ENCODE assay signal across 27 cellular contexts in the genomic region with DNA sequence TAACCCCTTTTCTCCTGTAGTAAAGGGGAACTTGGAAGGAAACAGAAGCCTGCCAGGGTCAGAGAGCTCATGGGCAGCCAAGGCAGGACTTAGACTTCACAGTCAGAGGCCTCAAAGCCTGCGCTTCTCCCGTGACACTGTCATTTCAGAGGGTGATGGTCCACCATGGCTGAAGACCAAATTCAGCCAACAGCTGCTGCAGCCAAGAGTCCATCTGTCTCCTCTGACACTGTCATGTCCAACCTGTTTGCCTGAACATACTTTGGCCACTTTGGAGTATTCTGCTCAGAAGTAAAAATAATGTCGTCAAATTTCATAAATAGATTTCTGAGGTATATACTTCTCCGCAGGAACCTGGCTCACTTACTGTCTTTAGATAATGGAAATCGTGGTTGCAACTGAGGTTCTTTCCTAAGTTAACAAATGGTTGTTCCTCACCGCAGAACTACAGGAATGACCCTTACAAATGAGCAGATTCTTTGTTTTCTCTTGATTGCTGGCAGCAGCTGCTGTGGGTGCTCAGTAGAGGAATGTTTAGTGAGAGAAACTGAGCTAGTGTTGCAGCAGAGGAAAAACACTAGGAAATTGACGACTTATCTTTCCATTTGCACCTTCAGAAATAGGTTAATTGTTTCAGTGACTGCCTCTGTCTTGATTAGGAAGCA.
"Had no signal": no experiment of that assay in that cellular context is flagged by ENCODE, and none has a peak within 500 bp of the region (broad histone marks: within the 10 kb centered on the region; RNA-seq: fewer than 3 reads in every experiment).

No MANE protein-coding gene starts in this region.

- H3K27ac Mint-ChIP-seq: activated CD4-positive, alpha-beta memory T cell treated with anti-CD3 and anti-CD28 coated beads for 36 hours; activated CD4-positive, alpha-beta T cell treated with anti-CD3 and anti-CD28 coated beads, Interleukin-2, amount 10 ng/mL, durations not matched to agents 7 days and 5 days; activated naive CD4-positive, alpha-beta T cell treated with anti-CD3 and anti-CD28 coated beads for 36 hours; activated naive CD8-positive, alpha-beta T cell; activated T-helper 17 cell treated with anti-CD3 and anti-CD28 coated beads, Interleukin-2, amount 50 U/mL, for 72 hours; T-cell had no signal

- ATAC-seq: activated T-helper 17 cell treated with anti-CD3 and anti-CD28 coated beads, Interleukin-2, amount 50 U/mL, for 72 hours; HepG2; PC-3; T-cell had no signal

- H3K27me3 Mint-ChIP-seq: activated CD4-positive, alpha-beta T cell treated with anti-CD3 and anti-CD28 coated beads, Interleukin-2, amount 10 ng/mL, durations not matched to agents 7 days and 5 days had no signal

- H3K9me3 Mint-ChIP-seq: activated CD4-positive, alpha-beta memory T cell treated with anti-CD3 and anti-CD28 coated beads for 36 hours; activated CD4-positive, alpha-beta T cell treated with anti-CD3 and anti-CD28 coated beads, Interleukin-2, amount 10 ng/mL, durations not matched to agents 7 days and 5 days; activated naive CD4-positive, alpha-beta T cell treated with anti-CD3 and anti-CD28 coated beads for 36 hours; activated T-helper 17 cell treated with anti-CD3 and anti-CD28 coated beads, Interleukin-2, amount 50 U/mL, for 72 hours; T-cell had no signal

- H3K36me3 Mint-ChIP-seq: activated CD4-positive, alpha-beta memory T cell treated with anti-CD3 and anti-CD28 coated beads for 36 hours; activated naive CD8-positive, alpha-beta T cell; T-cell had no signal

- H3K27ac ChIP-seq: brain microvascular endothelial cell, cardiac muscle cell, SK-N-MC, VCaP had no signal

- H3K4me1 Mint-ChIP-seq: activated CD4-positive, alpha-beta T cell treated with anti-CD3 and anti-CD28 coated beads, Interleukin-2, amount 10 ng/mL, durations not matched to agents 7 days and 5 days; activated T-helper 17 cell treated with anti-CD3 and anti-CD28 coated beads, Interleukin-2, amount 50 U/mL, for 72 hours; T-cell had no signal

- H3K27me3 ChIP-seq: brain microvascular endothelial cell, cardiac muscle cell had no signal

- H3K4me3 Mint-ChIP-seq: activated CD4-positive, alpha-beta memory T cell treated with anti-CD3 and anti-CD28 coated beads for 36 hours; activated CD4-positive, alpha-beta T cell treated with anti-CD3 and anti-CD28 coated beads, Interleukin-2, amount 10 ng/mL, durations not matched to agents 7 days and 5 days; activated naive CD4-positive, alpha-beta T cell treated with anti-CD3 and anti-CD28 coated beads for 36 hours; activated naive CD8-positive, alpha-beta T cell; activated T-helper 17 cell treated with anti-CD3 and anti-CD28 coated beads, Interleukin-2, amount 50 U/mL, for 72 hours; T-cell had no signal

- DNase-seq: activated CD4-positive, alpha-beta memory T cell treated with anti-CD3 and anti-CD28 coated beads for 36 hours; activated CD4-positive, alpha-beta T cell treated with anti-CD3 and anti-CD28 coated beads, Interleukin-2, amount 10 ng/mL, durations not matched to agents 7 days and 5 days; activated CD4-positive, CD25-positive, alpha-beta regulatory T cell; activated CD8-positive, alpha-beta memory T cell treated with anti-CD3 and anti-CD28 coated beads for 24 hours; activated gamma-delta T cell; activated naive CD4-positive, alpha-beta T cell treated with anti-CD3 and anti-CD28 coated beads for 36 hours; activated T-cell treated with anti-CD3 and anti-CD28 coated beads, Interleukin-2, amount 50 U/mL, for 48 hours; anterior cingulate cortex; brain microvascular endothelial cell; Karpas-422; NCI-H1092; NCI-H1417; NCI-H1930; NCI-H2171; NCI-H226; NCI-H526; NK-92 treated with Interleukin-12 subunit alpha and Interleukin-12 subunit beta, amount 100 ng/mL, for 24 hours; PC-3; SIG-M5; T-cell; T-helper 2 cell had no signal

- H3K4me3 ChIP-seq: cardiac muscle cell, SK-N-MC had no signal

- H3K36me3 ChIP-seq: brain microvascular endothelial cell, cardiac muscle cell had no signal
